In genomic region chr11:110192604-110193282, GRCh38 we compare ENCODE assay signal across 7 cellular contexts.
A peak's percentile ranks its signal among the peaks of the same experiment; 100 is the strongest.
DNase-seq lines count a peak whose midpoint lies in the region; ATAC-seq, FAIRE-seq and TF ChIP-seq lines count a peak whose summit lies in the region.
"Not testable (repeated sequence)": the region's sequence is repeated elsewhere in the genome, so short reads cannot be mapped to it uniquely, and the experiment has no call there.

No MANE protein-coding gene starts in this region.

- H3K9ac ChIP-seq in OCI-LY3 (ENCODE audit: low read length), result not testable (repeated sequence)

- H4K20me1 ChIP-seq in OCI-LY3 (ENCODE audit: insufficient read depth, low read length), result not testable (repeated sequence)

- not testable (repeated sequence) for TF ChIP-seq CTCF in OCI-LY3 (IDR thresholded peaks at IDR 0.05; ENCODE audit: low read depth, low read length)

- H3K4me1 ChIP-seq in OCI-LY3 (ENCODE audit: low read length), result peaks cover 33% of the 10 kb centered on the region

- H3K27ac ChIP-seq in OCI-LY3 (ENCODE audit: low read length), result peak overlapping the region; percentile 19; the same call in 1 of the 2 replicates

- H3K4me3 Mint-ChIP-seq in activated T-helper 17 cell treated with anti-CD3 and anti-CD28 coated beads, Interleukin-2, amount 50 U/mL, for 72 hours, result not testable (repeated sequence)

- peak overlapping the region; percentile 28 for H3K27ac Mint-ChIP-seq in activated T-helper 17 cell treated with anti-CD3 and anti-CD28 coated beads, Interleukin-2, amount 50 U/mL, for 72 hours

- H3K9me3 ChIP-seq in OCI-LY3 (ENCODE audit: insufficient read depth, low read length), result not testable (repeated sequence)

- not testable (repeated sequence) for H3K27me3 ChIP-seq in OCI-LY3 (ENCODE audit: low read depth, low read length)

- DNase-seq in GM12892 (ENCODE audit: insufficient read length), result not testable (repeated sequence)

- not testable (repeated sequence) for TF ChIP-seq POLR2A in GM12892 (IDR thresholded peaks at IDR 0.05; ENCODE audit: low read depth, low read length)

- not testable (repeated sequence) for H3K79me2 ChIP-seq in OCI-LY3 (ENCODE audit: low read length)

- ATAC-seq in GM19328 (IDR thresholded peaks at IDR 0.05; ENCODE audit: unreplicated experiment) (peak; percentile 64), GM21723 (IDR thresholded peaks at IDR 0.05; ENCODE audit: unreplicated experiment) (peak; percentile 78), HG03025 (IDR thresholded peaks at IDR 0.05; ENCODE audit: low FRiP score, unreplicated experiment) (peak; percentile 56), HG03460 (IDR thresholded peaks at IDR 0.05; ENCODE audit: unreplicated experiment) (peak; percentile 73)
- peak; percentile 75 for ATAC-seq in activated T-helper 17 cell treated with anti-CD3 and anti-CD28 coated beads, Interleukin-2, amount 50 U/mL, for 72 hours (replicated peaks)

- not testable (repeated sequence) for H3K36me3 ChIP-seq in OCI-LY3 (replicated peaks; ENCODE audit: low read depth, low read length)

- not testable (repeated sequence) for H2AFZ ChIP-seq in OCI-LY3 (ENCODE audit: low read depth, low read length)

- FAIRE-seq in GM12892 (lab: Jason Lieb, UNC), result peak; percentile 90

- H3K27me3 Mint-ChIP-seq in activated T-helper 17 cell treated with anti-CD3 and anti-CD28 coated beads, Interleukin-2, amount 50 U/mL, for 72 hours, result not testable (repeated sequence)

- H3K4me3 ChIP-seq in OCI-LY3 (ENCODE audit: low read length), result not testable (repeated sequence)

- H3K4me1 Mint-ChIP-seq in activated T-helper 17 cell treated with anti-CD3 and anti-CD28 coated beads, Interleukin-2, amount 50 U/mL, for 72 hours, result not testable (repeated sequence)

- peak overlapping the region; percentile 20; the same call in 1 of the 2 replicates for H3K4me2 ChIP-seq in OCI-LY3 (ENCODE audit: low read length)

- H3K9me3 Mint-ChIP-seq in activated T-helper 17 cell treated with anti-CD3 and anti-CD28 coated beads, Interleukin-2, amount 50 U/mL, for 72 hours, result not testable (repeated sequence)

- not testable (repeated sequence) for H3K36me3 Mint-ChIP-seq in activated T-helper 17 cell treated with anti-CD3 and anti-CD28 coated beads, Interleukin-2, amount 50 U/mL, for 72 hours (ENCODE audit: low read depth)
